Comparison of ENCODE assay signal across 16 cellular contexts in genomic region chr1:156668801-156669637, GRCh38. TPM values are rescaled to one million over a fixed set of nuclear protein-coding genes. Genes with fewer than 3 reads are reported as not detected.
DNase-seq lines count a peak whose midpoint lies in the region; ATAC-seq and TF ChIP-seq lines count a peak whose summit lies in the region.
"Had no signal": no experiment of that assay in that cellular context is flagged by ENCODE, and none has a peak within 500 bp of the region (broad histone marks: within the 10 kb centered on the region; RNA-seq: fewer than 3 reads in every experiment).

No MANE protein-coding gene starts in this region.

- H3K27ac ChIP-seq in Panc1 (ENCODE audit: low read length) (peak overlapping the region; percentile 5; the same call in 1 of the 2 replicates), heart right ventricle (peak overlapping the region; percentile 88 to 99 (median 96))

- in situ Hi-C loops in Panc1 (cut with HindIII; ENCODE audit: low pct_unique_long_range_greater_than_20kb, low sequenced_read_pairs): no loop called here

- no peaks in the 10 kb centered on the region for H3K27me3 ChIP-seq in Caco-2 (replicated peaks; ENCODE audit: control insufficient read depth, insufficient read depth, low read length)
- H3K27me3 ChIP-seq in Panc1 (ENCODE audit: control insufficient read depth, insufficient read depth, low read length): no peaks in the 10 kb centered on the region
- H3K27me3 ChIP-seq in heart right ventricle: no peaks in the 10 kb centered on the region

- peak overlapping the region; percentile 52 for H3K27ac Mint-ChIP-seq in Caco-2 (ENCODE audit: unreplicated experiment)
- H3K27ac Mint-ChIP-seq: activated CD4-positive, alpha-beta memory T cell treated with anti-CD3 and anti-CD28 coated beads for 36 hours; activated naive CD4-positive, alpha-beta T cell treated with anti-CD3 and anti-CD28 coated beads, Interleukin-2, amount 50 U/mL, for 24 hours; dendritic cell treated with granulocyte-macrophage colony-stimulating factor and Interleukin-4, amounts not matched to agents 40 ng/mL and 50 ng/mL, for 4 days had no signal

- BruUV-seq in Caco-2 (replicated peaks; lab: Mats Ljungman, UMichigan) (TSS peak; percentile 16), Panc1 (replicated peaks; lab: Mats Ljungman, UMichigan) (no TSS peak)

- WGBS in heart right ventricle, 2 donors: 64 to 65% methylated on average over 17 of the region's 17 CpGs

- POLR2A ChIA-PET in Caco-2 (lab: Charles Lee) (no interaction called here), Panc1 (lab: Charles Lee) (no interaction called here)

- peaks cover 6% of the 10 kb centered on the region for H3K36me3 Mint-ChIP-seq in Caco-2 (ENCODE audit: insufficient read depth, unreplicated experiment)
- H3K36me3 Mint-ChIP-seq: activated CD4-positive, alpha-beta memory T cell treated with anti-CD3 and anti-CD28 coated beads for 36 hours; activated naive CD4-positive, alpha-beta T cell treated with anti-CD3 and anti-CD28 coated beads, Interleukin-2, amount 50 U/mL, for 24 hours had no signal

- CTCF ChIA-PET in Caco-2 (lab: Charles Lee): no interaction called here
- CTCF ChIA-PET in Panc1 (lab: Charles Lee): no interaction called here

- intact Hi-C loops in Caco-2 (cut with micrococcal nuclease; ENCODE audit: unreplicated experiment) (no loop called here), Panc1 (cut with micrococcal nuclease; ENCODE audit: unreplicated experiment) (no loop called here), heart right ventricle (cut with DNase I) (loop anchor here in 1 of 10 donors (10.0 kb wide), 1 partner anchor 226 kb away; the partner anchor contains the start of gene PEAR1)

- H3K27me3 Mint-ChIP-seq in Caco-2 (ENCODE audit: insufficient read depth, unreplicated experiment): no peaks in the 10 kb centered on the region

- TF ChIP-seq CTCF in Caco-2 (IDR thresholded peaks at IDR 0.05; ENCODE audit: insufficient read depth in 1 of 2, low read depth in 1 of 2, low read length in 1 of 2, severe bottlenecking in 1 of 2, unreplicated experiment in 1 of 2): no peak
- TF ChIP-seq CTCF in Panc1 (IDR thresholded peaks at IDR 0.05): no peak
- TF ChIP-seq CTCF in heart right ventricle (IDR thresholded peaks at IDR 0.05): no peak

- peak; percentile 52 for ATAC-seq in Panc1
- ATAC-seq in heart right ventricle: no peak
- ATAC-seq in HG02588 (IDR thresholded peaks at IDR 0.05; ENCODE audit: unreplicated experiment): no peak
- no peak for ATAC-seq in GM21526 (IDR thresholded peaks at IDR 0.05; ENCODE audit: low FRiP score, unreplicated experiment)

- H3K9me3 ChIP-seq in Caco-2 (no peaks in the 10 kb centered on the region), Panc1 (ENCODE audit: control insufficient read depth, insufficient read depth, low read depth, low read length) (no peaks in the 10 kb centered on the region), heart right ventricle (no peaks in the 10 kb centered on the region)
- H3K9me3 ChIP-seq: thoracic aorta had no signal

- H3K36me3 ChIP-seq in Caco-2 (ENCODE audit: control insufficient read depth, insufficient read depth, low read length) (no peaks in the 10 kb centered on the region), Panc1 (ENCODE audit: control insufficient read depth, insufficient read depth, low read length) (no peaks in the 10 kb centered on the region), heart right ventricle (peaks cover 0 to 42% (median 21%) of the 10 kb centered on the region in 9 donors)

- H3K4me1 ChIP-seq in Caco-2: peaks cover 44% of the 10 kb centered on the region
- peaks cover 45% of the 10 kb centered on the region for H3K4me1 ChIP-seq in Panc1 (ENCODE audit: control insufficient read depth, insufficient read depth, low read length)
- peaks cover 67 to 100% (median 90%) of the 10 kb centered on the region in 9 donors for H3K4me1 ChIP-seq in heart right ventricle

- H3K4me3 Mint-ChIP-seq in Caco-2 (ENCODE audit: unreplicated experiment): no peak overlapping the region
- H3K4me3 Mint-ChIP-seq: activated CD4-positive, alpha-beta memory T cell treated with anti-CD3 and anti-CD28 coated beads for 36 hours; activated naive CD4-positive, alpha-beta T cell treated with anti-CD3 and anti-CD28 coated beads, Interleukin-2, amount 50 U/mL, for 24 hours; dendritic cell treated with granulocyte-macrophage colony-stimulating factor and Interleukin-4, amounts not matched to agents 40 ng/mL and 50 ng/mL, for 4 days had no signal

- H3K4me3 ChIP-seq in Caco-2 (ENCODE audit: low read depth, low read length) (no peak overlapping the region), Panc1 (ENCODE audit: low read depth in 2 of 2, low read length in 2 of 2) (no peak overlapping the region), heart right ventricle (no peak overlapping the region)
- H3K4me3 ChIP-seq: thoracic aorta had no signal

- no peaks in the 10 kb centered on the region for H3K9me3 Mint-ChIP-seq in Caco-2 (ENCODE audit: unreplicated experiment)
- H3K9me3 Mint-ChIP-seq: activated CD4-positive, alpha-beta memory T cell treated with anti-CD3 and anti-CD28 coated beads for 36 hours; activated naive CD4-positive, alpha-beta T cell treated with anti-CD3 and anti-CD28 coated beads, Interleukin-2, amount 50 U/mL, for 24 hours; dendritic cell treated with granulocyte-macrophage colony-stimulating factor and Interleukin-4, amounts not matched to agents 40 ng/mL and 50 ng/mL, for 4 days had no signal

- no peak for DNase-seq in Caco-2
- no peak for DNase-seq in Panc1 (ENCODE audit: low read depth, low spot score)
- DNase-seq in heart right ventricle: no peak
- peak; percentile 54 for DNase-seq in retina
- no peak for DNase-seq in T-helper 1 cell
- DNase-seq in HCEC 1CT: no peak
- DNase-seq: activated CD4-positive, alpha-beta memory T cell treated with anti-CD3 and anti-CD28 coated beads for 36 hours; EL; NCI-H1092 treated with DMSO at 0.1 percent for 48 hours; NCI-H748 treated with DMSO at 0.1 percent for 48 hours had no signal

- H3K4me1 Mint-ChIP-seq in Caco-2 (ENCODE audit: low read depth, unreplicated experiment): peaks cover 41% of the 10 kb centered on the region
- H3K4me1 Mint-ChIP-seq: activated naive CD4-positive, alpha-beta T cell treated with anti-CD3 and anti-CD28 coated beads, Interleukin-2, amount 50 U/mL, for 24 hours had no signal

RNA-seq across cellular contexts. Expression of gene NES, which starts 8.2 kb away (rescaled TPM):
- total RNA-seq in Caco-2 (2022) (18.0 and 22.7 TPM in 2 replicates), Panc1 (2021; ENCODE audit: unreplicated experiment) (56.3 TPM), heart right ventricle (100 to 1,000 TPM in 9 of 10 donors, 10 to 100 TPM in 1; 84.6 to 389 (median 196) TPM)
- 61.1 TPM for polyA plus RNA-seq in Panc1 (2012; ENCODE audit: insufficient read length)
- polyA plus RNA-seq in heart right ventricle: 100 to 1,000 TPM in 1 of 2 donors, 10 to 100 TPM in 1; 46.8 to 116 TPM

RNA-seq across cellular contexts. Expression of gene BCAN, which starts 27.1 kb away (rescaled TPM):
- total RNA-seq in Caco-2 (2022): not detected in 2 replicates
- 0.57 TPM for total RNA-seq in Panc1 (2021; ENCODE audit: unreplicated experiment)
- polyA plus RNA-seq in Panc1 (2012; ENCODE audit: insufficient read length): 0.51 TPM
- under 1 TPM in 6 of 10 donors, not detected in 4; 0.14 to 0.52 (median 0.24) TPM for total RNA-seq in heart right ventricle
- polyA plus RNA-seq in heart right ventricle: under 1 TPM; 0.20 to 0.29 TPM
- total RNA-seq: activated CD4-positive, alpha-beta memory T cell treated with anti-CD3 and anti-CD28 coated beads for 36 hours; liver had no signal

RNA-seq across cellular contexts. Expression of gene CRABP2, which starts 36.4 kb away (rescaled TPM):
- total RNA-seq in Caco-2 (2022) (27.1 and 30.6 TPM in 2 replicates), Panc1 (2021; ENCODE audit: unreplicated experiment) (1,115 TPM), heart right ventricle (1 to 10 TPM in 4 of 10 donors, under 1 TPM in 5, not detected in 1; 0.25 to 2.7 (median 0.64) TPM)
- polyA plus RNA-seq in Panc1 (2012; ENCODE audit: insufficient read length): 1,502 TPM
- polyA plus RNA-seq in heart right ventricle: 1 to 10 TPM; 1.5 to 1.8 TPM

RNA-seq across cellular contexts. Expression of gene HAPLN2, which starts 49.8 kb away (rescaled TPM):
- total RNA-seq in Caco-2 (2022) (not detected in 2 replicates), Panc1 (2021; ENCODE audit: unreplicated experiment) (0.21 TPM), heart right ventricle (1 to 10 TPM in 3 of 10 donors, under 1 TPM in 6, not detected in 1; 0.24 to 1.7 (median 0.77) TPM)
- 0.44 TPM for polyA plus RNA-seq in Panc1 (2012; ENCODE audit: insufficient read length)
- polyA plus RNA-seq in heart right ventricle: 1 to 10 TPM; 3.0 to 6.3 TPM

RNA-seq across cellular contexts. Expression of gene METTL25B, which starts 59.2 kb away (rescaled TPM):
- total RNA-seq in Caco-2 (2022) (26.6 and 27.6 TPM in 2 replicates), Panc1 (2021; ENCODE audit: unreplicated experiment) (32.8 TPM), heart right ventricle (10 to 100 TPM; 12.8 to 18.8 (median 15.2) TPM)
- 37.7 TPM for polyA plus RNA-seq in Panc1 (2012; ENCODE audit: insufficient read length)
- polyA plus RNA-seq in heart right ventricle: 10 to 100 TPM; 17.0 to 45.2 TPM

Comparison
In these comparisons a context has a peak if more than half of its experiments do, and no peak if none do; other contexts are left out.
1. RNA of gene CRABP2, which starts 36.4 kb away (total RNA-seq): 1,115 TPM in Panc1 (single experiment); 27.1 to 30.6 TPM in Caco-2 and 0.25 to 2.7 TPM in heart right ventricle; every median in the first group is over 10 times any median in the second.